ENCODE assay signal across 6 cellular contexts in the genomic region with DNA sequence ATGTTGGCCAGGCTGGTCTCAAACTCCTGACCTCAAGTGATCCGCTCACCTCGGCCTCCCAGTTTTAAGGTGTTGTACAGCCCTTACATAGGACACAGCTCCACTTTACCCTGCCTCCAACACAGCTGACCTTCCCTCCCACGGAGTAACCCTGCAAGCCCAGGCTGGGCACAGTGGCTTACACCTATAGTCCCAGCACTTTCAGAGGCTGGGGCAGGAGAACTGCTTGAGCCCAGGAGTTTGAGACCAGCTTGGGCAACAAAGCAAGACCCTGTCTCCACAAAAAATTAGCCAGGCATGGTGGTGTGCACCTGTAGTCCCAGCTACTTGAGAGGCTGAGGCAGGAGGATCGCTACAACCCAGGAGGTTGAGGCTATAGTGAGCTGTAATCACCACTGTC. TPM values are rescaled to one million over a fixed set of nuclear protein-coding genes. Genes with fewer than 3 reads are reported as not detected.
A peak's percentile ranks its signal among the peaks of the same experiment; 100 is the strongest.
DNase-seq lines count a peak whose midpoint lies in the region; ATAC-seq and TF ChIP-seq lines count a peak whose summit lies in the region.
"Not testable (repeated sequence)": the region's sequence is repeated elsewhere in the genome, so short reads cannot be mapped to it uniquely, and the experiment has no call there.

No MANE protein-coding gene starts in this region.

- intact Hi-C loops in CD4-positive, alpha-beta memory T cell (cut with micrococcal nuclease); activated CD4-positive, alpha-beta T cell treated with anti-CD3 and anti-CD28 coated beads, Interleukin-2, amount 10 ng/mL, durations not matched to agents 24 days and 14 days (cut with micrococcal nuclease); testis (cut with DNase I; ENCODE audit: low total_unique reads): not testable (repeated sequence)

- H3K4me1 ChIP-seq in CD4-positive, alpha-beta memory T cell (ENCODE audit: insufficient read depth, low read length) = peaks cover 66% of the 10 kb centered on the region
- H3K4me1 ChIP-seq in testis = peaks cover 41% of the 10 kb centered on the region

- ATAC-seq in naive thymus-derived CD8-positive, alpha-beta T cell = not testable (repeated sequence)

- peak overlapping the region in 5 of 7 donors; percentile 57 to 96 (median 77) for H3K27ac Mint-ChIP-seq in CD4-positive, alpha-beta memory T cell
- H3K27ac Mint-ChIP-seq in activated CD4-positive, alpha-beta T cell treated with anti-CD3 and anti-CD28 coated beads, Interleukin-2, amount 10 ng/mL, durations not matched to agents 24 days and 14 days = peak overlapping the region; percentile 72
- H3K27ac Mint-ChIP-seq in activated naive CD4-positive, alpha-beta T cell treated with anti-CD3 and anti-CD28 coated beads, Interleukin-2, amount 50 U/mL, for 24 hours = peak overlapping the region; percentile 77
- H3K27ac Mint-ChIP-seq in chondrocyte (ENCODE audit: unreplicated experiment) = peak overlapping the region; percentile 69
- H3K27ac Mint-ChIP-seq in naive thymus-derived CD8-positive, alpha-beta T cell = peak overlapping the region in 9 of 10 donors; percentile 60 to 98 (median 89)

- not testable (repeated sequence) for H3K4me3 ChIP-seq in CD4-positive, alpha-beta memory T cell (ENCODE audit: low read length in 2 of 2); testis

- not testable (repeated sequence) for DNase-seq in CD4-positive, alpha-beta memory T cell; activated CD4-positive, alpha-beta T cell treated with anti-CD3 and anti-CD28 coated beads, Interleukin-2, amount 10 ng/mL, durations not matched to agents 24 days and 14 days; chondrocyte (ENCODE audit: low spot score); testis
- DNase-seq in naive thymus-derived CD8-positive, alpha-beta T cell = peak in 1 of 10 donors; percentile 34

- not testable (repeated sequence) for H3K4me3 Mint-ChIP-seq in CD4-positive, alpha-beta memory T cell; activated CD4-positive, alpha-beta T cell treated with anti-CD3 and anti-CD28 coated beads, Interleukin-2, amount 10 ng/mL, durations not matched to agents 24 days and 14 days; activated naive CD4-positive, alpha-beta T cell treated with anti-CD3 and anti-CD28 coated beads, Interleukin-2, amount 50 U/mL, for 24 hours; chondrocyte (ENCODE audit: unreplicated experiment)
- H3K4me3 Mint-ChIP-seq in naive thymus-derived CD8-positive, alpha-beta T cell = peak overlapping the region in 2 of 10 donors; percentile 4 to 54

- H3K9me3 ChIP-seq in CD4-positive, alpha-beta memory T cell (ENCODE audit: control insufficient read depth in 1 of 2, low read length in 2 of 2); testis: not testable (repeated sequence)

- not testable (repeated sequence) for H3K36me3 ChIP-seq in CD4-positive, alpha-beta memory T cell (ENCODE audit: insufficient read depth, low read length); testis (ENCODE audit: low read depth, missing control alignments)

- WGBS in testis, 2 donors = 50 to 61% methylated on average over 4 of the region's 4 CpGs

- TF ChIP-seq POLR2A in testis (IDR thresholded peaks at IDR 0.05) = not testable (repeated sequence)

- not testable (repeated sequence) for H3K27me3 Mint-ChIP-seq in CD4-positive, alpha-beta memory T cell; activated CD4-positive, alpha-beta T cell treated with anti-CD3 and anti-CD28 coated beads, Interleukin-2, amount 10 ng/mL, durations not matched to agents 24 days and 14 days; activated naive CD4-positive, alpha-beta T cell treated with anti-CD3 and anti-CD28 coated beads, Interleukin-2, amount 50 U/mL, for 24 hours; chondrocyte (ENCODE audit: low read depth); naive thymus-derived CD8-positive, alpha-beta T cell

- peaks cover 38 to 77% (median 50%) of the 10 kb centered on the region in 4 donors for H3K4me1 Mint-ChIP-seq in CD4-positive, alpha-beta memory T cell
- peaks cover 45% of the 10 kb centered on the region for H3K4me1 Mint-ChIP-seq in activated CD4-positive, alpha-beta T cell treated with anti-CD3 and anti-CD28 coated beads, Interleukin-2, amount 10 ng/mL, durations not matched to agents 24 days and 14 days
- peaks cover 65% of the 10 kb centered on the region for H3K4me1 Mint-ChIP-seq in activated naive CD4-positive, alpha-beta T cell treated with anti-CD3 and anti-CD28 coated beads, Interleukin-2, amount 50 U/mL, for 24 hours
- peaks cover 48% of the 10 kb centered on the region for H3K4me1 Mint-ChIP-seq in chondrocyte (ENCODE audit: low read depth)
- H3K4me1 Mint-ChIP-seq in naive thymus-derived CD8-positive, alpha-beta T cell = peaks cover 29 to 81% (median 66%) of the 10 kb centered on the region in 4 donors

- POLR2A ChIA-PET in CD4-positive, alpha-beta memory T cell (lab: Charles Lee; ENCODE audit: partially characterized antibody) = interaction anchor here (1.5 to 37.2 kb wide), 4 partner anchors 10 to 63 kb away, joined by 5 to 1950 read pairs (median 110); a partner anchor contains a TSS
- POLR2A ChIA-PET in naive thymus-derived CD8-positive, alpha-beta T cell (lab: Charles Lee) = interaction anchor here (1.2 to 21.1 kb wide), 5 partner anchors 6 to 51 kb away, joined by 3 to 1841 read pairs (median 6); a partner anchor contains a TSS

- peaks cover 3 to 21% of the 10 kb centered on the region in 2 donors for H3K36me3 Mint-ChIP-seq in CD4-positive, alpha-beta memory T cell
- not testable (repeated sequence) for H3K36me3 Mint-ChIP-seq in activated CD4-positive, alpha-beta T cell treated with anti-CD3 and anti-CD28 coated beads, Interleukin-2, amount 10 ng/mL, durations not matched to agents 24 days and 14 days (ENCODE audit: low read depth); activated naive CD4-positive, alpha-beta T cell treated with anti-CD3 and anti-CD28 coated beads, Interleukin-2, amount 50 U/mL, for 24 hours; chondrocyte (ENCODE audit: low read depth); naive thymus-derived CD8-positive, alpha-beta T cell

- H3K27ac ChIP-seq in CD4-positive, alpha-beta memory T cell (ENCODE audit: low read depth, low read length) = not testable (repeated sequence)
- H3K27ac ChIP-seq in testis = peak overlapping the region; percentile 64 to 68

- CTCF ChIA-PET in CD4-positive, alpha-beta memory T cell (lab: Charles Lee; ENCODE audit: partially characterized antibody) = interaction anchor here (1.2 to 32.2 kb wide), 3 partner anchors 42 to 64 kb away, joined by 5 to 684 read pairs (median 10); a partner anchor contains a TSS

- not testable (repeated sequence) for H3K27me3 ChIP-seq in CD4-positive, alpha-beta memory T cell (ENCODE audit: insufficient read depth, low read length); testis

- not testable (repeated sequence) for TF ChIP-seq CTCF in chondrocyte (IDR thresholded peaks at IDR 0.05); testis (IDR thresholded peaks at IDR 0.05)

- not testable (repeated sequence) for H3K9me3 Mint-ChIP-seq in CD4-positive, alpha-beta memory T cell; activated CD4-positive, alpha-beta T cell treated with anti-CD3 and anti-CD28 coated beads, Interleukin-2, amount 10 ng/mL, durations not matched to agents 24 days and 14 days; activated naive CD4-positive, alpha-beta T cell treated with anti-CD3 and anti-CD28 coated beads, Interleukin-2, amount 50 U/mL, for 24 hours; chondrocyte (ENCODE audit: low read depth); naive thymus-derived CD8-positive, alpha-beta T cell

RNA-seq across cellular contexts. Expression of a gene that starts 3.6 kb away (rescaled TPM):
- 10 to 100 TPM; 29.4 to 35.1 TPM for total RNA-seq in CD4-positive, alpha-beta memory T cell
- 1 to 10 TPM; 4.9 to 9.7 TPM for polyA plus RNA-seq in CD4-positive, alpha-beta memory T cell
- total RNA-seq in activated CD4-positive, alpha-beta T cell treated with anti-CD3 and anti-CD28 coated beads, Interleukin-2, amount 10 ng/mL, durations not matched to agents 24 days and 14 days = 16.3 and 17.4 TPM in 2 replicates
- total RNA-seq in chondrocyte = 4.8 to 9.8 TPM (median 5.0 TPM) in 3 replicates
- 10 to 100 TPM; 39.9 to 41.5 TPM for total RNA-seq in naive thymus-derived CD8-positive, alpha-beta T cell
- polyA plus RNA-seq in naive thymus-derived CD8-positive, alpha-beta T cell = 10 to 100 TPM in 1 of 3 donors, 1 to 10 TPM in 2; 6.4 to 10.4 (median 7.6) TPM
- 10 to 100 TPM in 1 of 2 donors, 1 to 10 TPM in 1; 9.7 to 15.6 TPM for total RNA-seq in testis
- 6.3 TPM for polyA plus RNA-seq in testis (ENCODE audit: insufficient read depth, low read depth, low replicate concordance)

RNA-seq across cellular contexts. Expression of a gene that starts 5.6 kb away (rescaled TPM):
- 100 to 1,000 TPM; 149 to 150 TPM for total RNA-seq in CD4-positive, alpha-beta memory T cell
- polyA plus RNA-seq in CD4-positive, alpha-beta memory T cell = 100 to 1,000 TPM in 1 of 2 donors, 10 to 100 TPM in 1; 62.3 to 143 TPM
- total RNA-seq in activated CD4-positive, alpha-beta T cell treated with anti-CD3 and anti-CD28 coated beads, Interleukin-2, amount 10 ng/mL, durations not matched to agents 24 days and 14 days = 104 and 106 TPM in 2 replicates
- 73.0 to 74.9 TPM (median 74.7 TPM) in 3 replicates for total RNA-seq in chondrocyte
- 100 to 1,000 TPM; 190 to 191 TPM for total RNA-seq in naive thymus-derived CD8-positive, alpha-beta T cell
- polyA plus RNA-seq in naive thymus-derived CD8-positive, alpha-beta T cell = 100 to 1,000 TPM; 136 to 172 (median 146) TPM
- 10 to 100 TPM; 76.1 to 85.7 TPM for total RNA-seq in testis
- 80.9 TPM for polyA plus RNA-seq in testis (ENCODE audit: insufficient read depth, low read depth, low replicate concordance)

RNA-seq across cellular contexts. Expression of a gene that starts 32.1 kb away (rescaled TPM):
- total RNA-seq in CD4-positive, alpha-beta memory T cell = 10 to 100 TPM; 45.1 to 49.8 TPM
- polyA plus RNA-seq in CD4-positive, alpha-beta memory T cell = 1 to 10 TPM in 1 of 2 donors, under 1 TPM in 1; 0.02 to 1.2 TPM
- total RNA-seq in activated CD4-positive, alpha-beta T cell treated with anti-CD3 and anti-CD28 coated beads, Interleukin-2, amount 10 ng/mL, durations not matched to agents 24 days and 14 days = 9.9 and 10.6 TPM in 2 replicates
- 5.0 to 9.4 TPM (median 5.4 TPM) in 3 replicates for total RNA-seq in chondrocyte
- total RNA-seq in naive thymus-derived CD8-positive, alpha-beta T cell = 10 to 100 TPM; 39.4 to 41.4 TPM
- polyA plus RNA-seq in naive thymus-derived CD8-positive, alpha-beta T cell = 1 to 10 TPM in 2 of 3 donors, under 1 TPM in 1; 0.21 to 1.3 (median 1.1) TPM
- 10 to 100 TPM; 40.0 to 49.1 TPM for total RNA-seq in testis
- polyA plus RNA-seq in testis (ENCODE audit: insufficient read depth, low read depth, low replicate concordance) = 50.4 TPM

RNA-seq across cellular contexts. Expression of a gene that starts 38.5 kb away (rescaled TPM):
- total RNA-seq in CD4-positive, alpha-beta memory T cell = 10 to 100 TPM; 70.2 to 81.1 TPM
- 10 to 100 TPM; 52.0 to 85.3 TPM for polyA plus RNA-seq in CD4-positive, alpha-beta memory T cell
- total RNA-seq in activated CD4-positive, alpha-beta T cell treated with anti-CD3 and anti-CD28 coated beads, Interleukin-2, amount 10 ng/mL, durations not matched to agents 24 days and 14 days = 48.3 and 49.2 TPM in 2 replicates
- 14.5 to 20.8 TPM (median 20.1 TPM) in 3 replicates for total RNA-seq in chondrocyte
- total RNA-seq in naive thymus-derived CD8-positive, alpha-beta T cell = 100 to 1,000 TPM; 108 to 114 TPM
- 100 to 1,000 TPM in 2 of 3 donors, 10 to 100 TPM in 1; 68.0 to 172 (median 106) TPM for polyA plus RNA-seq in naive thymus-derived CD8-positive, alpha-beta T cell
- total RNA-seq in testis = 10 to 100 TPM; 12.9 to 15.2 TPM
- polyA plus RNA-seq in testis (ENCODE audit: insufficient read depth, low read depth, low replicate concordance) = 22.2 TPM

RNA-seq across cellular contexts. Expression of a gene that starts 45.1 kb away (rescaled TPM):
- 10 to 100 TPM; 69.3 to 76.1 TPM for total RNA-seq in CD4-positive, alpha-beta memory T cell
- 100 to 1,000 TPM; 122 to 124 TPM for polyA plus RNA-seq in CD4-positive, alpha-beta memory T cell
- 80.3 and 87.0 TPM in 2 replicates for total RNA-seq in activated CD4-positive, alpha-beta T cell treated with anti-CD3 and anti-CD28 coated beads, Interleukin-2, amount 10 ng/mL, durations not matched to agents 24 days and 14 days
- total RNA-seq in chondrocyte = 58.9 to 65.9 TPM (median 65.2 TPM) in 3 replicates
- total RNA-seq in naive thymus-derived CD8-positive, alpha-beta T cell = 10 to 100 TPM; 77.2 to 77.6 TPM
- polyA plus RNA-seq in naive thymus-derived CD8-positive, alpha-beta T cell = 100 to 1,000 TPM; 112 to 171 (median 142) TPM
- 10 to 100 TPM; 36.5 to 58.1 TPM for total RNA-seq in testis
- polyA plus RNA-seq in testis (ENCODE audit: insufficient read depth, low read depth, low replicate concordance) = 30.0 TPM
